19 cellular contexts compared by ENCODE assay signal in the genomic region with DNA sequence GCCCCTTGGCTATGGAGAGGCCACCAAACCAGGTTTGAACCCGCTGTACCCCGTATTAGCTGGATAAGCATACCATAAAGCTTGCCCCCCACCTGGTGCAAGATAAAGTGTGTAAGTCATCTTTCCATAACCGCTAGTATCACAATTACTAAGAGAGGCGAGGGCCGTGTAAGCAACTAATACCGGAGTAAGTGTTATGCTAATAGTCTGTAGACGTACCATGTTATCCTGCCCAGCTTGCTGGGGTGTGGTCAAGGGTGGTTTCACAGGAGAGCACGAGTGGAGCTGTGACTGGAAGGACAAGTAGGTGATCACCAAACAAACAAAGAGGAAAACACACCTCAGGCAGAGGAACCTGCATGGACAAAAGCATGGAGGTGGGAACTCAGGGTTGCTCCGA. TPM values are rescaled to one million over a fixed set of nuclear protein-coding genes. Genes with fewer than 3 reads are reported as not detected.
DNase-seq lines count a peak whose midpoint lies in the region; ATAC-seq, FAIRE-seq and TF ChIP-seq lines count a peak whose summit lies in the region.
"Had no signal": no experiment of that assay in that cellular context is flagged by ENCODE, and none has a peak within 500 bp of the region (broad histone marks: within the 10 kb centered on the region; RNA-seq: fewer than 3 reads in every experiment).

No MANE protein-coding gene starts in this region.

- H3K27ac ChIP-seq in CD4-positive, alpha-beta memory T cell (ENCODE audit: low read depth, low read length) = peak overlapping the region; percentile 65
- H3K27ac ChIP-seq: testis had no signal

- FAIRE-seq in GM18507 (lab: Jason Lieb, UNC) = peak; percentile 87
- FAIRE-seq: endothelial cell of umbilical vein, frontal cortex had no signal

- CTCF ChIA-PET in CD4-positive, alpha-beta memory T cell (lab: Charles Lee; ENCODE audit: partially characterized antibody) = interaction anchor here (1.1 to 4.9 kb wide), 5 partner anchors 13 to 47 kb away, joined by 3 to 25 read pairs (median 10); no protein-coding TSS in a partner anchor
- CTCF ChIA-PET in activated CD8-positive, alpha-beta T cell treated with anti-CD3 and anti-CD28 coated beads, Interleukin-2, amount 10 ng/mL, durations not matched to agents 7 days and 5 days (lab: Charles Lee) = interaction anchor here (2.4 to 4.8 kb wide), 3 partner anchors 13 to 38 kb away, joined by 18 to 40 read pairs (median 19); no protein-coding TSS in a partner anchor

- H3K4me3 ChIP-seq in CD4-positive, alpha-beta memory T cell (ENCODE audit: low read length in 2 of 2) = peak overlapping the region in 1 of 2 donors; percentile 38
- H3K4me3 ChIP-seq: testis had no signal

- peaks cover 6 to 11% of the 10 kb centered on the region in 2 donors for H3K36me3 Mint-ChIP-seq in CD4-positive, alpha-beta memory T cell
- H3K36me3 Mint-ChIP-seq in activated CD8-positive, alpha-beta T cell treated with anti-CD3 and anti-CD28 coated beads, Interleukin-2, amount 10 ng/mL, durations not matched to agents 7 days and 5 days (ENCODE audit: low read depth) = peaks cover 13% of the 10 kb centered on the region
- H3K36me3 Mint-ChIP-seq in natural killer cell = peaks cover 6% of the 10 kb centered on the region

- peaks cover 83% of the 10 kb centered on the region for H3K4me1 ChIP-seq in CD4-positive, alpha-beta memory T cell (ENCODE audit: insufficient read depth, low read length)

- no peaks in the 10 kb centered on the region for H3K36me3 ChIP-seq in CD4-positive, alpha-beta memory T cell (ENCODE audit: insufficient read depth, low read length)
- H3K36me3 ChIP-seq: BE2C had no signal

- H3K4me1 Mint-ChIP-seq in CD4-positive, alpha-beta memory T cell = peaks cover 40 to 82% (median 66%) of the 10 kb centered on the region in 4 donors
- H3K4me1 Mint-ChIP-seq in activated CD8-positive, alpha-beta T cell treated with anti-CD3 and anti-CD28 coated beads, Interleukin-2, amount 10 ng/mL, durations not matched to agents 7 days and 5 days (ENCODE audit: low read depth) = peaks cover 78% of the 10 kb centered on the region
- peaks cover 55 to 65% of the 10 kb centered on the region in 2 donors for H3K4me1 Mint-ChIP-seq in natural killer cell

- peaks cover 0 to 4% (median 0%) of the 10 kb centered on the region in 8 donors for H3K9me3 Mint-ChIP-seq in CD4-positive, alpha-beta memory T cell
- no peaks in the 10 kb centered on the region for H3K9me3 Mint-ChIP-seq in activated CD8-positive, alpha-beta T cell treated with anti-CD3 and anti-CD28 coated beads, Interleukin-2, amount 10 ng/mL, durations not matched to agents 7 days and 5 days (ENCODE audit: insufficient read depth)
- H3K9me3 Mint-ChIP-seq in natural killer cell = no peaks in the 10 kb centered on the region

- no peaks in the 10 kb centered on the region for H3K27me3 ChIP-seq in CD4-positive, alpha-beta memory T cell (ENCODE audit: insufficient read depth, low read length)
- H3K27me3 ChIP-seq: testis had no signal

- POLR2A ChIA-PET in CD4-positive, alpha-beta memory T cell (lab: Charles Lee; ENCODE audit: partially characterized antibody) = interaction anchor here (3.1 to 50.6 kb wide), 4 partner anchors 9 to 47 kb away, joined by 26 to 1713 read pairs (median 86); no protein-coding TSS in a partner anchor
- POLR2A ChIA-PET in activated CD8-positive, alpha-beta T cell treated with anti-CD3 and anti-CD28 coated beads, Interleukin-2, amount 10 ng/mL, durations not matched to agents 7 days and 5 days (lab: Charles Lee) = interaction anchor here (2.0 to 4.4 kb wide), 6 partner anchors 11 to 255 kb away, joined by 4 to 46 read pairs (median 22); no protein-coding TSS in a partner anchor

- intact Hi-C loops in CD4-positive, alpha-beta memory T cell (cut with micrococcal nuclease) = no loop called here
- intact Hi-C loops in natural killer cell (cut with micrococcal nuclease) (loop anchor here (5.0 kb wide), 1 partner anchor 39 kb away; no protein-coding TSS in a partner anchor), left cardiac atrium (cut with DNase I) (no loop called here)

- ATAC-seq in activated CD8-positive, alpha-beta T cell treated with anti-CD3 and anti-CD28 coated beads, Interleukin-2, amount 10 ng/mL, durations not matched to agents 7 days and 5 days = no peak
- ATAC-seq in natural killer cell = no peak
- no peak for ATAC-seq in left cardiac atrium
- ATAC-seq in HG02981 (IDR thresholded peaks at IDR 0.05; ENCODE audit: unreplicated experiment) = no peak
- no peak for ATAC-seq in SK-N-SH treated with all-trans-retinoic acid at 6 μM for 48 hours

- H3K4me3 Mint-ChIP-seq in CD4-positive, alpha-beta memory T cell = peak overlapping the region in 6 of 8 donors; percentile 29 to 82 (median 71)
- peak overlapping the region; percentile 19 for H3K4me3 Mint-ChIP-seq in activated CD8-positive, alpha-beta T cell treated with anti-CD3 and anti-CD28 coated beads, Interleukin-2, amount 10 ng/mL, durations not matched to agents 7 days and 5 days
- peak overlapping the region; percentile 65 for H3K4me3 Mint-ChIP-seq in natural killer cell

- H3K9me3 ChIP-seq in CD4-positive, alpha-beta memory T cell (ENCODE audit: control insufficient read depth in 1 of 2, low read length in 2 of 2) = no peaks in the 10 kb centered on the region
- H3K9me3 ChIP-seq: BE2C, testis had no signal

- no peak for DNase-seq in CD4-positive, alpha-beta memory T cell
- no peak for DNase-seq in GM18507 (ENCODE audit: extremely low spot score, insufficient read length, low read depth)
- no peak for DNase-seq in activated CD8-positive, alpha-beta T cell treated with anti-CD3 and anti-CD28 coated beads, Interleukin-2, amount 10 ng/mL, durations not matched to agents 7 days and 5 days
- DNase-seq in natural killer cell = no peak
- DNase-seq in DMS79 treated with DMSO at 0.1 percent for 48 hours (lab: John Stamatoyannopoulos, UW) = no peak
- no peak for DNase-seq in left cardiac atrium
- DNase-seq: amniotic stem cell, BE2C, DND-41, H7, MM.1S, NCI-H1930, NCI-H524, testis had no signal

- H3K27me3 Mint-ChIP-seq in CD4-positive, alpha-beta memory T cell = no peaks in the 10 kb centered on the region
- H3K27me3 Mint-ChIP-seq in activated CD8-positive, alpha-beta T cell treated with anti-CD3 and anti-CD28 coated beads, Interleukin-2, amount 10 ng/mL, durations not matched to agents 7 days and 5 days (ENCODE audit: low read depth) = no peaks in the 10 kb centered on the region
- H3K27me3 Mint-ChIP-seq in natural killer cell (ENCODE audit: low read depth in 2 of 2) = no peaks in the 10 kb centered on the region

- peak overlapping the region; percentile 81 to 100 (median 96) for H3K27ac Mint-ChIP-seq in CD4-positive, alpha-beta memory T cell
- peak overlapping the region; percentile 97 for H3K27ac Mint-ChIP-seq in activated CD8-positive, alpha-beta T cell treated with anti-CD3 and anti-CD28 coated beads, Interleukin-2, amount 10 ng/mL, durations not matched to agents 7 days and 5 days
- peak overlapping the region; percentile 93 to 97 for H3K27ac Mint-ChIP-seq in natural killer cell

- no peak for TF ChIP-seq CTCF in natural killer cell (IDR thresholded peaks at IDR 0.05)

TF ChIP-seq in SK-N-SH treated with all-trans-retinoic acid at 6 μM for 48 hours, 23 proteins besides CTCF, POLR2A, EP300 and RAD21:
- no peak for TF ChIP-seq ZFP3 (CRISPR knock-in tag; IDR thresholded peaks at IDR 0.05)
- TF ChIP-seq, protein P1, sequence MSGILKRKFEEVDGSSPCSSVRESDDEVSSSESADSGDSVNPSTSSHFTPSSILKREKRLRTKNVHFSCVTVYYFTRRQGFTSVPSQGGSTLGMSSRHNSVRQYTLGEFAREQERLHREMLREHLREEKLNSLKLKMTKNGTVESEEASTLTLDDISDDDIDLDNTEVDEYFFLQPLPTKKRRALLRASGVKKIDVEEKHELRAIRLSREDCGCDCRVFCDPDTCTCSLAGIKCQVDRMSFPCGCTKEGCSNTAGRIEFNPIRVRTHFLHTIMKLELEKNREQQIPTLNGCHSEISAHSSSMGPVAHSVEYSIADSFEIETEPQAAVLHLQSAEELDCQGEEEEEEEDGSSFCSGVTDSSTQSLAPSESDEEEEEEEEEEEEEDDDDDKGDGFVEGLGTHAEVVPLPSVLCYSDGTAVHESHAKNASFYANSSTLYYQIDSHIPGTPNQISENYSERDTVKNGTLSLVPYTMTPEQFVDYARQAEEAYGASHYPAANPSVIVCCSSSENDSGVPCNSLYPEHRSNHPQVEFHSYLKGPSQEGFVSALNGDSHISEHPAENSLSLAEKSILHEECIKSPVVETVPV (CRISPR knock-in tag; IDR thresholded peaks at IDR 0.05) = no peak
- no peak for TF ChIP-seq ZNF70 (CRISPR knock-in tag; IDR thresholded peaks at IDR 0.05)

RNA-seq across cellular contexts. Expression of a gene that starts 3.6 kb away (rescaled TPM):
- 100 to 1,000 TPM; 111 TPM for total RNA-seq in CD4-positive, alpha-beta memory T cell
- 100 to 1,000 TPM; 150 to 201 TPM for polyA plus RNA-seq in CD4-positive, alpha-beta memory T cell
- total RNA-seq in activated CD8-positive, alpha-beta T cell treated with anti-CD3 and anti-CD28 coated beads, Interleukin-2, amount 10 ng/mL, durations not matched to agents 7 days and 5 days = 100 to 1,000 TPM; 274 to 284 TPM
- total RNA-seq in natural killer cell (100 to 1,000 TPM; 152 to 173 (median 172) TPM), left cardiac atrium (10 to 100 TPM; 28.3 to 28.5 TPM)
- total RNA-seq: OCI-LY7 had no signal

Comparison
In these comparisons a context has a peak if more than half of its experiments do, and no peak if none do; other contexts are left out.
1. H3K4me3 Mint-ChIP-seq: peak in every context shown above with its lines; median percentile 71 in CD4-positive, alpha-beta memory T cell; 65 in natural killer cell; 19 in activated CD8-positive, alpha-beta T cell treated with anti-CD3 and anti-CD28 coated beads, Interleukin-2, amount 10 ng/mL, durations not matched to agents 7 days and 5 days.